ENCODE assay signal across 26 cellular contexts in the genomic region with DNA sequence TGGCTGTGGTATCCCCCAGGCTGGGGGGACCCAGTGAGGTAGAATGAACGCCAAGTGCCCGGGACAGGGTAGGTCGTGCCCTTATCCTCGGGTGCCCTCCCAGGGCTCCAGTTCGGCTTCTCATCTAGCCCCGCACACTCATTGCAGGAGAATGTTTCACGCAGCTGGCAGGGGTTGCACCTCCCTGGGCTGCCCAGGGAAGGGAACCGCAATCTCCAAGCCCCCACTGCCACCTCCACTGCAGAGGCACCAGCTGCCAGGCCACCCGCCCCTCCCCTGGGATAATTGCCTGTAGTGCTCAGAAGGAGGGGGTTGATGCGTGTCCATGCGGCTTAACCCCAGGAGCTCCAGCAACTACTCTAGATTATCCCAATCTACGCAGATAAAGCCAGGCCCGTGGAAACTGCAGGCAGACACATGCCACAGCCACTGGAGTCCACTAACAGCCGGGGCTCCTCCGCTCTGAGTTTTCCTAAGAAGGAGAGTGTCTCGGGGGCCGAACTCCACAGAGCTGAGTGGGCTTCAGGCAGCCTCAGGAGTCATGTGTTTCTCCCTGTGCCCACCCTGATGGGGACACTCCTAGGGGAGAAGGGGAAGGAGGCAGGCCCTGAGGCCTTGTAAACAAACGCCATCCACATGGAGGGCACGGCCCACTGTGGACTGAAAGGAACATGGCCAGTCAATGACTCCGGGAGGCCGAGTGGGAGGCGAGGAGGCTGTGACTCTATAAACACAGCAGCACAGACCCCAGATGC.
DNase-seq lines count a peak whose midpoint lies in the region.
"Had no signal": no experiment of that assay in that cellular context is flagged by ENCODE, and none has a peak within 500 bp of the region (broad histone marks: within the 10 kb centered on the region; RNA-seq: fewer than 3 reads in every experiment).

No MANE protein-coding gene starts in this region.

- no peaks in the 10 kb centered on the region for H3K36me3 ChIP-seq in BLaER1
- no peaks in the 10 kb centered on the region for H3K36me3 ChIP-seq in neuronal stem cell (replicated peaks in 1 of 2; ENCODE audit: control insufficient read depth in 2 of 2, insufficient read depth in 2 of 2, low read length in 2 of 2)
- H3K36me3 ChIP-seq: tibial nerve had no signal

- peak overlapping the region; percentile 56 for H3K18ac ChIP-seq in neuronal stem cell (ENCODE audit: low read length)

- H3K4me3 ChIP-seq in BLaER1 (no peak overlapping the region), neuronal stem cell (ENCODE audit: low read length in 2 of 2) (no peak overlapping the region)
- H3K4me3 ChIP-seq: GM23338, PC-9, SK-N-MC, tibial nerve had no signal

- WGBS in neuronal stem cell (ENCODE audit: extremely low coverage in 2 of 2, insufficient read length in 2 of 2, insufficient replicate concordance in 1 of 2), 2 donors = no CpG with 5 or more reads among the region's 22 CpGs

- no peak overlapping the region for H2AFZ ChIP-seq in neuronal stem cell (ENCODE audit: low read length)
- H2AFZ ChIP-seq: GM23338, PC-9 had no signal

- H3K4me2 ChIP-seq in BLaER1 = peak overlapping the region; percentile 86
- H3K4me2 ChIP-seq in neuronal stem cell (ENCODE audit: insufficient read depth, low read length, poor library complexity, severe bottlenecking) = no peak overlapping the region
- H3K4me2 ChIP-seq: GM23338, PC-9 had no signal

- H3K9me3 ChIP-seq in BLaER1 (no peaks in the 10 kb centered on the region), neuronal stem cell (replicated peaks in 1 of 2; ENCODE audit: control insufficient read depth in 2 of 2, insufficient read depth in 1 of 2, low read depth in 1 of 2, low read length in 2 of 2) (no peaks in the 10 kb centered on the region)
- H3K9me3 ChIP-seq: tibial nerve had no signal

- H2BK12ac ChIP-seq in neuronal stem cell (ENCODE audit: low read length) = no peak overlapping the region

- H2BK5ac ChIP-seq in neuronal stem cell (ENCODE audit: low read length) = no peak overlapping the region

- no peak overlapping the region for H2BK15ac ChIP-seq in neuronal stem cell (ENCODE audit: low read length)

- H3K27me3 ChIP-seq in BLaER1 = no peaks in the 10 kb centered on the region
- H3K27me3 ChIP-seq in neuronal stem cell (ENCODE audit: control insufficient read depth in 3 of 3, insufficient read depth in 3 of 3, low read depth in 1 of 3, low read length in 3 of 3) = peaks cover 0 to 3% (median 2%) of the 10 kb centered on the region in 3 experiments

- no peaks in the 10 kb centered on the region for H3K79me1 ChIP-seq in neuronal stem cell (ENCODE audit: low read depth, low read length)

- H2AK5ac ChIP-seq in neuronal stem cell (ENCODE audit: low read depth, low read length) = no peak overlapping the region

- no peaks in the 10 kb centered on the region for H4K20me1 ChIP-seq in BLaER1

- H3K27ac ChIP-seq in BLaER1 (peak overlapping the region; percentile 51; the same call in 1 of the 2 replicates), neuronal stem cell (replicated peaks; ENCODE audit: low read length) (no peak overlapping the region)
- H3K27ac ChIP-seq: PC-9, SK-N-MC, tibial nerve had no signal

- H3K4me1 ChIP-seq in BLaER1 (peaks cover 52% of the 10 kb centered on the region), neuronal stem cell (ENCODE audit: control insufficient read depth in 2 of 2, insufficient read depth in 1 of 2, low read depth in 1 of 2, low read length in 2 of 2) (peaks cover 0 to 2% of the 10 kb centered on the region in 2 donors)
- H3K4me1 ChIP-seq: tibial nerve had no signal

- H3K9ac ChIP-seq in BLaER1 (peak overlapping the region; percentile 50; the same call in 1 of the 2 replicates), neuronal stem cell (ENCODE audit: low read depth, low read length, poor library complexity) (peak overlapping the region; percentile 57)

- H4K8ac ChIP-seq in neuronal stem cell (ENCODE audit: low read depth, low read length) = no peak overlapping the region

- H3K23ac ChIP-seq in neuronal stem cell (ENCODE audit: low read depth, low read length, poor library complexity) = peak overlapping the region; percentile 67

- DNase-seq in DMS 273 (lab: John Stamatoyannopoulos, UW; ENCODE audit: unreplicated experiment) (peak; percentile 66), NCI-H69 (lab: John Stamatoyannopoulos, UW) (peak; percentile 32), neuronal stem cell (ENCODE audit: low spot score) (no peak), NCI-H345 (lab: John Stamatoyannopoulos, UW) (no peak), T-helper 2 cell (no peak), SKM-1 treated with dmso at 0.1 percent for 144 hours (lab: John Stamatoyannopoulos, UW; ENCODE audit: unreplicated experiment) (no peak)
- DNase-seq: activated CD4-positive, alpha-beta T cell treated with anti-CD3 and anti-CD28 coated beads, Interleukin-2, amount 50 U/mL, for 48 hours; activated CD4-positive, CD25-positive, alpha-beta regulatory T cell treated with anti-CD3 and anti-CD28 coated beads, Interleukin-2, amount 50 U/mL, for 72 hours; activated naive CD4-positive, alpha-beta T cell treated with Interleukin-2 at 50 U/mL for 16 hours; activated T-cell treated with anti-CD3 and anti-CD28 coated beads, Interleukin-2, amount 50 U/mL, for 72 hours; Calu3; central memory CD4-positive, alpha-beta T cell; dermis blood vessel endothelial cell; endodermal cell; glutamatergic neuron; KBM-7; mesendoderm; NCI-H1092; NCI-H2029; PC-9; stimulated activated CD4-positive, alpha-beta T cell treated with anti-CD3 and anti-CD28 coated beads, Interleukin-4, amount 100 ng/mL, for 1 hour; T-helper 17 cell had no signal

- no peak overlapping the region for H2BK120ac ChIP-seq in neuronal stem cell (ENCODE audit: low read depth, low read length)

- no peak overlapping the region for H4K91ac ChIP-seq in neuronal stem cell (ENCODE audit: low read depth, low read length, poor library complexity)

- no peak overlapping the region for H3K4ac ChIP-seq in neuronal stem cell (ENCODE audit: low read length)

- no peak overlapping the region for H3K14ac ChIP-seq in neuronal stem cell (ENCODE audit: low read length)

Comparison
In these comparisons a context has a peak if more than half of its experiments do, and no peak if none do; other contexts are left out.
1. DNase-seq: peak in DMS 273 (single experiment) and NCI-H69 (single experiment); none in neuronal stem cell (single experiment), NCI-H345 (single experiment), T-helper 2 cell (0 of 5) and SKM-1 treated with dmso at 0.1 percent for 144 hours (single experiment).